6 cellular contexts compared by ENCODE assay signal in genomic region chr11:94494200-94494545, GRCh38. TPM values are rescaled to one million over a fixed set of nuclear protein-coding genes. Genes with fewer than 3 reads are reported as not detected.
A peak's percentile ranks its signal among the peaks of the same experiment; 100 is the strongest.
DNase-seq lines count a peak whose midpoint lies in the region; ATAC-seq and TF ChIP-seq lines count a peak whose summit lies in the region.

No MANE protein-coding gene starts in this region.

- intact Hi-C loops in OCI-LY7 (cut with micrococcal nuclease; ENCODE audit: unreplicated experiment) = loop anchor here (5.0 to 10.0 kb wide), 2 partner anchors 367 to 699 kb away; partner anchors contain the start of gene PANX1
- intact Hi-C loops in left ventricle myocardium inferior (cut with micrococcal nuclease) = no loop called here

- CTCF ChIA-PET in activated naive CD4-positive, alpha-beta T cell treated with anti-CD3 and anti-CD28 coated beads, Interleukin-2, amount 10 ng/mL, durations not matched to agents 7 days and 5 days (lab: Charles Lee) = no interaction called here
- CTCF ChIA-PET in OCI-LY7 (lab: Charles Lee; ENCODE audit: unreplicated experiment) = no interaction called here

- H3K9me3 ChIP-seq in OCI-LY7 (ENCODE audit: low read length) (no peaks in the 10 kb centered on the region), left ventricle myocardium inferior (replicated peaks) (no peaks in the 10 kb centered on the region), upper lobe of left lung (no peaks in the 10 kb centered on the region)

- POLR2A ChIA-PET in OCI-LY7 (lab: Charles Lee) = interaction anchor here (0.6 to 1.0 kb wide), 3 partner anchors 11 to 107 kb away, joined by 3 to 4 read pairs (median 3); no protein-coding TSS in a partner anchor

- H3K4me1 ChIP-seq in OCI-LY7 (ENCODE audit: insufficient read depth, low read length, poor library complexity, severe bottlenecking) (peaks cover 25% of the 10 kb centered on the region), left ventricle myocardium inferior (peaks cover 38% of the 10 kb centered on the region), upper lobe of left lung (peaks cover 19 to 25% (median 21%) of the 10 kb centered on the region in 4 donors)

- WGBS in upper lobe of left lung, 2 donors = 1 to 4% methylated on average over 6 to 10 of the region's 10 CpGs

- H3K27me3 Mint-ChIP-seq in activated naive CD4-positive, alpha-beta T cell treated with anti-CD3 and anti-CD28 coated beads, Interleukin-2, amount 10 ng/mL, durations not matched to agents 7 days and 5 days = no peaks in the 10 kb centered on the region

- peak in 1 of 4 donors; percentile 11 for TF ChIP-seq POLR2A in upper lobe of left lung (IDR thresholded peaks at IDR 0.05)

- H3K9me2 ChIP-seq in OCI-LY7 (ENCODE audit: insufficient read depth, low read length) = no peaks in the 10 kb centered on the region

- H3K36me3 Mint-ChIP-seq in activated naive CD4-positive, alpha-beta T cell treated with anti-CD3 and anti-CD28 coated beads, Interleukin-2, amount 10 ng/mL, durations not matched to agents 7 days and 5 days = peaks cover 32% of the 10 kb centered on the region

- DNase-seq in activated naive CD4-positive, alpha-beta T cell treated with anti-CD3 and anti-CD28 coated beads, Interleukin-2, amount 10 ng/mL, durations not matched to agents 7 days and 5 days = no peak
- DNase-seq in activated naive CD4-positive, alpha-beta T cell treated with anti-CD3 and anti-CD28 coated beads, Interleukin-2, amount 50 U/mL, for 16 hours = no peak
- DNase-seq in OCI-LY7 (ENCODE audit: low spot score) = no peak
- no peak for DNase-seq in left ventricle myocardium inferior
- DNase-seq in upper lobe of left lung = no peak
- DNase-seq in KBM-7 = no peak

- H2AFZ ChIP-seq in OCI-LY7 (ENCODE audit: low read length) = peak overlapping the region; percentile 95

- TF ChIP-seq EP300 in upper lobe of left lung (IDR thresholded peaks at IDR 0.05) = no peak

- BruUV-seq in OCI-LY7 (replicated peaks; lab: Mats Ljungman, UMichigan) = no TSS peak

- H3K36me3 ChIP-seq in OCI-LY7 (ENCODE audit: insufficient read depth, low read length) (peaks cover 44% of the 10 kb centered on the region), left ventricle myocardium inferior (peaks cover 30% of the 10 kb centered on the region), upper lobe of left lung (peaks cover 9 to 40% (median 18%) of the 10 kb centered on the region in 4 donors)

- in situ Hi-C loops in KBM-7 (cut with MboI; ENCODE audit: low pct_unique_long_range_greater_than_20kb, low sequenced_read_pairs) = no loop called here

- peak overlapping the region; percentile 95 for H3K27ac Mint-ChIP-seq in activated naive CD4-positive, alpha-beta T cell treated with anti-CD3 and anti-CD28 coated beads, Interleukin-2, amount 10 ng/mL, durations not matched to agents 7 days and 5 days

- peak overlapping the region; percentile 88 for H3K4me3 ChIP-seq in OCI-LY7 (ENCODE audit: low read depth, low read length, poor library complexity, severe bottlenecking)
- peak overlapping the region; percentile 89 for H3K4me3 ChIP-seq in left ventricle myocardium inferior
- peak overlapping the region; percentile 72 to 86 (median 80) for H3K4me3 ChIP-seq in upper lobe of left lung

- H4K20me1 ChIP-seq in OCI-LY7 (ENCODE audit: insufficient read depth, low read length) = peaks cover 25% of the 10 kb centered on the region; the same call in 1 of the 2 replicates

- peak; percentile 81 to 83 for ATAC-seq in upper lobe of left lung (ENCODE audit: low FRiP score in 2 of 2)

- H3K79me2 ChIP-seq in OCI-LY7 (ENCODE audit: insufficient read depth, low read depth, low read length) = peaks cover 56% of the 10 kb centered on the region

- no peaks in the 10 kb centered on the region for H3K27me3 ChIP-seq in left ventricle myocardium inferior (ENCODE audit: low read depth)
- H3K27me3 ChIP-seq in upper lobe of left lung = no peaks in the 10 kb centered on the region

- peaks cover 40% of the 10 kb centered on the region for H3K4me1 Mint-ChIP-seq in activated naive CD4-positive, alpha-beta T cell treated with anti-CD3 and anti-CD28 coated beads, Interleukin-2, amount 10 ng/mL, durations not matched to agents 7 days and 5 days

- H3K27ac ChIP-seq in OCI-LY7 (ENCODE audit: low read depth, low read length, poor library complexity, severe bottlenecking) (peak overlapping the region; percentile 31), left ventricle myocardium inferior (replicated peaks) (peak overlapping the region; percentile 79), upper lobe of left lung (peak overlapping the region; percentile 82 to 89 (median 86))

- H3K4me3 Mint-ChIP-seq in activated naive CD4-positive, alpha-beta T cell treated with anti-CD3 and anti-CD28 coated beads, Interleukin-2, amount 10 ng/mL, durations not matched to agents 7 days and 5 days = peak overlapping the region; percentile 96

- peak overlapping the region; percentile 96 for H3K4me2 ChIP-seq in OCI-LY7 (ENCODE audit: low read length)

- H3K9me3 Mint-ChIP-seq in activated naive CD4-positive, alpha-beta T cell treated with anti-CD3 and anti-CD28 coated beads, Interleukin-2, amount 10 ng/mL, durations not matched to agents 7 days and 5 days = no peaks in the 10 kb centered on the region

- TF ChIP-seq CTCF in OCI-LY7 (conservative IDR thresholded peaks at IDR 0.05; ENCODE audit: low read length) (peak; percentile 9; the same call in 1 of the 2 replicates), left ventricle myocardium inferior (IDR thresholded peaks at IDR 0.05; ENCODE audit: borderline replicate concordance) (no peak), upper lobe of left lung (IDR thresholded peaks at IDR 0.05) (no peak)

RNA-seq across cellular contexts. Expression of gene ANKRD49, which starts 0.4 kb away (rescaled TPM):
- total RNA-seq in OCI-LY7 (2014; rRNA removed; shearing (Covaris generic)) = 26.1 and 29.2 TPM in 2 replicates
- 26.8 and 28.8 TPM in 2 replicates for total RNA-seq in OCI-LY7 (2022)
- 4.4 TPM for total RNA-seq in left ventricle myocardium inferior
- total RNA-seq in upper lobe of left lung = 10 to 100 TPM in 5 of 6 donors, 1 to 10 TPM in 1; 9.5 to 42.7 (median 18.4) TPM

RNA-seq across cellular contexts. Expression of gene MRE11, which starts 0.5 kb away (rescaled TPM):
- total RNA-seq in OCI-LY7 (2014; rRNA removed; shearing (Covaris generic)) = 42.6 and 44.4 TPM in 2 replicates
- total RNA-seq in OCI-LY7 (2022) = 62.1 and 64.8 TPM in 2 replicates
- total RNA-seq in left ventricle myocardium inferior = 7.3 TPM
- 10 to 100 TPM in 5 of 6 donors, 1 to 10 TPM in 1; 6.7 to 24.7 (median 16.3) TPM for total RNA-seq in upper lobe of left lung

RNA-seq across cellular contexts. Expression of gene C11orf97, which starts 18.1 kb away (rescaled TPM):
- not detected in 2 replicates for total RNA-seq in OCI-LY7 (2014; rRNA removed; shearing (Covaris generic))
- total RNA-seq in OCI-LY7 (2022) (not detected in 2 replicates), left ventricle myocardium inferior (not detected), upper lobe of left lung (10 to 100 TPM in 2 of 6 donors, 1 to 10 TPM in 2, under 1 TPM in 1, not detected in 1; 0.31 to 14.7 (median 4.1) TPM)

RNA-seq across cellular contexts. Expression of gene FUT4, which starts 49.5 kb away (rescaled TPM):
- 1.5 and 1.7 TPM in 2 replicates for total RNA-seq in OCI-LY7 (2014; rRNA removed; shearing (Covaris generic))
- total RNA-seq in OCI-LY7 (2022) = 1.2 and 1.7 TPM in 2 replicates
- 1.4 TPM for total RNA-seq in left ventricle myocardium inferior
- total RNA-seq in upper lobe of left lung = 1 to 10 TPM; 5.0 to 9.4 (median 7.0) TPM

Comparison
In these comparisons a context has a peak if more than half of its experiments do, and no peak if none do; other contexts are left out.
1. H3K27ac ChIP-seq: peak in every context shown above with its lines; median percentile 86 in upper lobe of left lung; 79 in left ventricle myocardium inferior; 31 in OCI-LY7.